Comparison of ENCODE assay signal across 12 cellular contexts in the genomic region with DNA sequence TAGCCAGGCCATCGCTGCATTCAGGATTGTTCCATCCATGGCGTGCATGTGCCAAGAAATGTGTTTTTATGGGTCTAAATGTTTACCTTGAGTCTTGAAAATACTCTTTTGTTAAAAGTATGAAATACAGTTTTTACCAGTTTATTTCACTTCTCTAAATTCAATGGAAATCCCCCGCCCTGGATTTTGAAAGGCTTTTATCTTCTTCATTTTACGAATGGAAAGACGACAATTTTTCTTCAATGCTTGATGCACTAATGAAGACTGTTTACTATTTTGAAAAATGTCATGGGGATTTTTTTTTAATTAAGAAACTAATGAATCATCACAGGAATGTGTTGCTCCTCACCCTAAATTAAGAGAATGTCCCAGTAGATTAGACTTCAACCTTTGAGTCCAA.
DNase-seq lines count a peak whose midpoint lies in the region; ATAC-seq and TF ChIP-seq lines count a peak whose summit lies in the region.
"Had no signal": no experiment of that assay in that cellular context is flagged by ENCODE, and none has a peak within 500 bp of the region (broad histone marks: within the 10 kb centered on the region; RNA-seq: fewer than 3 reads in every experiment).

No MANE protein-coding gene starts in this region.

- peak overlapping the region in 1 of 2 donors; percentile 67 for H3K4me3 Mint-ChIP-seq in CD14-positive monocyte
- H3K4me3 Mint-ChIP-seq in activated B cell treated with CpG ODN at 0.5 μM for 24 hours, result peak overlapping the region; percentile 64
- no peak overlapping the region for H3K4me3 Mint-ChIP-seq in stimulated activated memory B cell treated with anti-CD40 and anti-IgM and Interleukin-4, amounts not matched to agents 10 μg/mL and 1 μg/mL and 100 μg/mL, for 72 hours
- H3K4me3 Mint-ChIP-seq in neural progenitor cell, result no peak overlapping the region
- H3K4me3 Mint-ChIP-seq: CD4-positive, CD25-positive, alpha-beta regulatory T cell had no signal

- no peak overlapping the region for H2AFZ ChIP-seq in neural progenitor cell (replicated peaks)
- H2AFZ ChIP-seq: GM23248 had no signal

- H3K4me1 Mint-ChIP-seq in CD14-positive monocyte (peaks cover 73% of the 10 kb centered on the region), activated B cell treated with CpG ODN at 0.5 μM for 24 hours (peaks cover 77% of the 10 kb centered on the region), neural progenitor cell (peaks cover 12% of the 10 kb centered on the region)
- peaks cover 61% of the 10 kb centered on the region for H3K4me1 Mint-ChIP-seq in stimulated activated memory B cell treated with anti-CD40 and anti-IgM and Interleukin-4, amounts not matched to agents 10 μg/mL and 1 μg/mL and 100 μg/mL, for 72 hours

- in situ Hi-C loops in brain microvascular endothelial cell (cut with HindIII; ENCODE audit: low pct_ligation_motif_present, low sequenced_read_pairs), result no loop called here

- CTCF ChIA-PET in activated B cell treated with CpG ODN at 0.5 μM for 24 hours (lab: Charles Lee), result no interaction called here

- no peaks in the 10 kb centered on the region for H3F3A ChIP-seq in neural progenitor cell (ENCODE audit: low read depth)

- no peaks in the 10 kb centered on the region for H4K20me1 ChIP-seq in neural progenitor cell (ENCODE audit: low read depth)

- no peaks in the 10 kb centered on the region for H3K9me3 Mint-ChIP-seq in CD14-positive monocyte
- H3K9me3 Mint-ChIP-seq in activated B cell treated with CpG ODN at 0.5 μM for 24 hours, result no peaks in the 10 kb centered on the region
- no peaks in the 10 kb centered on the region for H3K9me3 Mint-ChIP-seq in stimulated activated memory B cell treated with anti-CD40 and anti-IgM and Interleukin-4, amounts not matched to agents 10 μg/mL and 1 μg/mL and 100 μg/mL, for 72 hours
- no peaks in the 10 kb centered on the region for H3K9me3 Mint-ChIP-seq in neural progenitor cell
- H3K9me3 Mint-ChIP-seq: CD4-positive, CD25-positive, alpha-beta regulatory T cell had no signal

- no peak for DNase-seq in CD14-positive monocyte (ENCODE audit: low spot score)
- DNase-seq in MV-4-11 (lab: John Stamatoyannopoulos, UW), result peak; percentile 26
- DNase-seq in activated B cell treated with CpG ODN at 0.5 μM for 24 hours, result no peak
- DNase-seq in brain microvascular endothelial cell, result no peak
- no peak for DNase-seq in neural progenitor cell (ENCODE audit: low spot score)
- no peak for DNase-seq in SHP77 treated with DMSO at 0.1 percent for 48 hours (lab: John Stamatoyannopoulos, UW)
- DNase-seq: BE2C; CD4-positive, CD25-positive, alpha-beta regulatory T cell; DMS53; GM23248 had no signal

- TF ChIP-seq CTCF in CD14-positive monocyte (IDR thresholded peaks at IDR 0.05), result no peak
- no peak for TF ChIP-seq CTCF in activated B cell treated with CpG ODN at 0.5 μM for 24 hours (IDR thresholded peaks at IDR 0.05)
- TF ChIP-seq CTCF in brain microvascular endothelial cell (IDR thresholded peaks at IDR 0.05; ENCODE audit: low read depth, low read length, missing control alignments), result no peak
- TF ChIP-seq CTCF in neural progenitor cell (IDR thresholded peaks at IDR 0.05), result no peak

- H3K4me2 ChIP-seq in neural progenitor cell, result no peak overlapping the region

- intact Hi-C loops in CD14-positive monocyte (cut with micrococcal nuclease), result loop anchor here in 1 of 2 donors (10.0 kb wide), 1 partner anchor 347 kb away; no protein-coding TSS in a partner anchor
- intact Hi-C loops in activated B cell treated with CpG ODN at 0.5 μM for 24 hours (cut with micrococcal nuclease), result no loop called here

- ATAC-seq in activated B cell treated with CpG ODN at 0.5 μM for 24 hours (ENCODE audit: low read depth), result peak; percentile 3
- no peak for ATAC-seq in stimulated activated memory B cell treated with anti-CD40 and anti-IgM and Interleukin-4, amounts not matched to agents 10 μg/mL and 1 μg/mL and 100 μg/mL, for 72 hours
- ATAC-seq: HCT116 had no signal

- H3K36me3 Mint-ChIP-seq in CD14-positive monocyte, result no peaks in the 10 kb centered on the region
- H3K36me3 Mint-ChIP-seq in activated B cell treated with CpG ODN at 0.5 μM for 24 hours (ENCODE audit: low read depth), result no peaks in the 10 kb centered on the region
- H3K36me3 Mint-ChIP-seq in stimulated activated memory B cell treated with anti-CD40 and anti-IgM and Interleukin-4, amounts not matched to agents 10 μg/mL and 1 μg/mL and 100 μg/mL, for 72 hours, result no peaks in the 10 kb centered on the region
- no peaks in the 10 kb centered on the region for H3K36me3 Mint-ChIP-seq in neural progenitor cell
- H3K36me3 Mint-ChIP-seq: CD4-positive, CD25-positive, alpha-beta regulatory T cell had no signal

- H3K79me2 ChIP-seq in neural progenitor cell (ENCODE audit: low read depth), result no peaks in the 10 kb centered on the region

- no peaks in the 10 kb centered on the region for H3K9me3 ChIP-seq in neural progenitor cell (ENCODE audit: low read depth)
- H3K9me3 ChIP-seq: BE2C had no signal

- H3K27ac Mint-ChIP-seq in CD14-positive monocyte (peak overlapping the region; percentile 81 to 95 (median 90)), activated B cell treated with CpG ODN at 0.5 μM for 24 hours (peak overlapping the region; percentile 85), neural progenitor cell (no peak overlapping the region)
- peak overlapping the region; percentile 80 for H3K27ac Mint-ChIP-seq in stimulated activated memory B cell treated with anti-CD40 and anti-IgM and Interleukin-4, amounts not matched to agents 10 μg/mL and 1 μg/mL and 100 μg/mL, for 72 hours
- H3K27ac Mint-ChIP-seq: CD4-positive, CD25-positive, alpha-beta regulatory T cell had no signal

- H3K27me3 ChIP-seq in brain microvascular endothelial cell (replicated peaks) (no peaks in the 10 kb centered on the region), neural progenitor cell (no peaks in the 10 kb centered on the region)
- H3K27me3 ChIP-seq: BE2C had no signal

- no peaks in the 10 kb centered on the region for H3K4me1 ChIP-seq in neural progenitor cell
- H3K4me1 ChIP-seq: BE2C had no signal

- POLR2A ChIA-PET in activated B cell treated with CpG ODN at 0.5 μM for 24 hours (lab: Charles Lee), result no interaction called here

- H3K27me3 Mint-ChIP-seq in CD14-positive monocyte (ENCODE audit: low read depth in 3 of 3) (no peaks in the 10 kb centered on the region), activated B cell treated with CpG ODN at 0.5 μM for 24 hours (no peaks in the 10 kb centered on the region), neural progenitor cell (ENCODE audit: insufficient read depth, low read depth) (peaks cover 2% of the 10 kb centered on the region)
- no peaks in the 10 kb centered on the region for H3K27me3 Mint-ChIP-seq in stimulated activated memory B cell treated with anti-CD40 and anti-IgM and Interleukin-4, amounts not matched to agents 10 μg/mL and 1 μg/mL and 100 μg/mL, for 72 hours

- H3K4me3 ChIP-seq in brain microvascular endothelial cell (ENCODE audit: low read depth, low read length) (no peak overlapping the region), neural progenitor cell (no peak overlapping the region)
- H3K4me3 ChIP-seq: GM23248 had no signal

- no peak overlapping the region for H3K27ac ChIP-seq in brain microvascular endothelial cell
- no peak overlapping the region for H3K27ac ChIP-seq in neural progenitor cell
- H3K27ac ChIP-seq: GM23248 had no signal

- H3K36me3 ChIP-seq in brain microvascular endothelial cell (replicated peaks), result no peaks in the 10 kb centered on the region
- no peaks in the 10 kb centered on the region for H3K36me3 ChIP-seq in neural progenitor cell
- H3K36me3 ChIP-seq: BE2C had no signal

- H3K9ac ChIP-seq in neural progenitor cell, result no peak overlapping the region
- H3K9ac ChIP-seq: GM23248 had no signal
